In the genomic region with DNA sequence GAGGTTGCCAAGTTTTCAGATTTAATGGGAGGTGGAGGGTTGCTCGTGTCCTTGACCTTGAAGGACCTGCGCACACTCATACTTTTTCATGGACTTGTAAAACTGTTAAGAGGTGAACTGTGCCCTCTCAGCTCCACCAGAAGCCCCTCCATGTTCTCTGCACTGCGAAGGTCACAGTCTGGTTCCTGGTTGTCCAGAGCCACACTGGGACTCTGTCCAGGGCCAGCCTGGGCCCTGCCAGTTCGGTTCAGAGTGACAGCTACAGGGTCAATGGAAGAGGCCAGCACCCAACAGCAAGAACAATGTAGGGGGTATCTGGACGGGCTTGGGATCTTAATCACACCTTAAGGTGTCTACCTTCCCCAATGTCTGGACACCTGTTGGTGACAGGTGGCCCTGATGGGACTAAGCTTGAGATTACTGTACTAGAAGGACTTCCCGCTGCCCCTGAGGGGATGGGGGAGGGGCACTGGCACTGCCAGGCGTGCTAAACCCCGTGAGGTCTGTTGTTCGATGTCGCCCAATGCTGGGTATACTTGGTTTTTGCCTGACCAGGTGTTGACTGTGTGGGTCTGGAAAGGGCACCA, we compare ENCODE assay signal across 9 cellular contexts. TPM values are rescaled to one million over a fixed set of nuclear protein-coding genes. Genes with fewer than 3 reads are reported as not detected.
A peak's percentile ranks its signal among the peaks of the same experiment; 100 is the strongest.
DNase-seq lines count a peak whose midpoint lies in the region; ATAC-seq and TF ChIP-seq lines count a peak whose summit lies in the region.
"Had no signal": no experiment of that assay in that cellular context is flagged by ENCODE, and none has a peak within 500 bp of the region (broad histone marks: within the 10 kb centered on the region; RNA-seq: fewer than 3 reads in every experiment).

No MANE protein-coding gene starts in this region.

- 73% methylated on average over 4 of the region's 10 CpGs for WGBS in right lobe of liver (ENCODE audit: insufficient coverage, low coverage, low lambda C conversion rate, missing lambda C conversion rate)

- H3K4me1 ChIP-seq in NT2/D1 (ENCODE audit: insufficient read depth, insufficient read length) (peaks cover 6% of the 10 kb centered on the region), right lobe of liver (peaks cover 0 to 3% (median 0%) of the 10 kb centered on the region in 4 donors)

- H3K4me1 Mint-ChIP-seq in brain, result peaks cover 49% of the 10 kb centered on the region
- H3K4me1 Mint-ChIP-seq in stimulated activated naive CD8-positive, alpha-beta T cell treated with anti-CD3 and anti-CD28 coated beads, Interleukin-15, amount 100 ng/mL, for 72 hours, result peaks cover 56% of the 10 kb centered on the region

- peak; percentile 11 to 47 (median 30) for ATAC-seq in right lobe of liver
- ATAC-seq in stimulated activated naive CD8-positive, alpha-beta T cell treated with anti-CD3 and anti-CD28 coated beads, Interleukin-15, amount 100 ng/mL, for 72 hours, result no peak

- H3K36me3 Mint-ChIP-seq in brain, result peaks cover 5% of the 10 kb centered on the region

- no peaks in the 10 kb centered on the region for H3K36me3 ChIP-seq in NT2/D1 (ENCODE audit: insufficient read depth, insufficient read length, low read length)
- H3K36me3 ChIP-seq in right lobe of liver, result no peaks in the 10 kb centered on the region

- peak overlapping the region; percentile 44 to 55 (median 53) for H3K27ac ChIP-seq in right lobe of liver

- TF ChIP-seq POLR2A in right lobe of liver (IDR thresholded peaks at IDR 0.05), result no peak

- peak overlapping the region in 3 of 5 experiments; percentile 65 to 97 (median 96) for H3K27ac Mint-ChIP-seq in brain
- peak overlapping the region; percentile 98 to 99 for H3K27ac Mint-ChIP-seq in stimulated activated naive CD8-positive, alpha-beta T cell treated with anti-CD3 and anti-CD28 coated beads, Interleukin-15, amount 100 ng/mL, for 72 hours

- no peak for TF ChIP-seq CTCF in brain (conservative IDR thresholded peaks at IDR 0.05)
- TF ChIP-seq CTCF in right lobe of liver (IDR thresholded peaks at IDR 0.05), result no peak

- peaks cover 8 to 16% (median 15%) of the 10 kb centered on the region in 5 experiments for H3K9me3 Mint-ChIP-seq in brain
- no peaks in the 10 kb centered on the region for H3K9me3 Mint-ChIP-seq in stimulated activated naive CD8-positive, alpha-beta T cell treated with anti-CD3 and anti-CD28 coated beads, Interleukin-15, amount 100 ng/mL, for 72 hours

- H3K4me3 Mint-ChIP-seq in brain, result peak overlapping the region in 3 of 5 experiments; percentile 37 to 77 (median 76)
- peak overlapping the region; percentile 86 to 90 for H3K4me3 Mint-ChIP-seq in stimulated activated naive CD8-positive, alpha-beta T cell treated with anti-CD3 and anti-CD28 coated beads, Interleukin-15, amount 100 ng/mL, for 72 hours

- H3K4me3 ChIP-seq in NT2/D1 (ENCODE audit: insufficient read length, low read depth), result peak overlapping the region; percentile 22
- peak overlapping the region in 2 of 3 donors; percentile 10 to 40 for H3K4me3 ChIP-seq in right lobe of liver

- H3K27me3 Mint-ChIP-seq in brain, result no peaks in the 10 kb centered on the region
- no peaks in the 10 kb centered on the region for H3K27me3 Mint-ChIP-seq in stimulated activated naive CD8-positive, alpha-beta T cell treated with anti-CD3 and anti-CD28 coated beads, Interleukin-15, amount 100 ng/mL, for 72 hours

- H3K9ac ChIP-seq in NT2/D1 (ENCODE audit: insufficient read length, low read depth), result peak overlapping the region; percentile 21

- intact Hi-C loops in right lobe of liver (cut with DNase I), result no loop called here
- intact Hi-C loops in posterior vena cava (cut with DNase I), result loop anchor here in 1 of 2 donors (5.0 kb wide), 1 partner anchor 79 kb away; the partner anchor contains the start of gene ATP1B3

- no peaks in the 10 kb centered on the region; the same call in 1 of the 2 replicates for H3K9me3 ChIP-seq in NT2/D1 (ENCODE audit: insufficient read depth, low read length)
- H3K9me3 ChIP-seq in right lobe of liver, result no peaks in the 10 kb centered on the region

- DNase-seq in NT2/D1 (ENCODE audit: low read depth, low spot score) (no peak), right lobe of liver (no peak), posterior vena cava (ENCODE audit: low spot score) (no peak), NCI-H2029 (lab: John Stamatoyannopoulos, UW) (no peak), inferior parietal cortex (ENCODE audit: extremely low spot score) (no peak)
- peak in 1 of 2 donors; percentile 17 for DNase-seq in stimulated activated naive CD8-positive, alpha-beta T cell treated with anti-CD3 and anti-CD28 coated beads, Interleukin-15, amount 100 ng/mL, for 72 hours
- DNase-seq: cerebellar nuclear complex, NCI-H526 had no signal

- peaks cover 17% of the 10 kb centered on the region for H3K27me3 ChIP-seq in NT2/D1 (ENCODE audit: insufficient read depth, insufficient read length)
- no peaks in the 10 kb centered on the region for H3K27me3 ChIP-seq in right lobe of liver

RNA-seq across cellular contexts. Expression of gene GRK7, which starts 34.7 kb away (rescaled TPM):
- not detected for polyA plus RNA-seq in brain (ENCODE audit: insufficient read depth, low read depth, low replicate concordance)
- total RNA-seq in right lobe of liver (under 1 TPM in 1 of 6 experiments, not detected in 5; 0.06 TPM), posterior vena cava (under 1 TPM in 1 of 2 donors, not detected in 1; 0.14 TPM)

RNA-seq across cellular contexts. Expression of gene RNF7, which starts 59.8 kb away (rescaled TPM):
- 43.2 TPM for polyA plus RNA-seq in brain (ENCODE audit: insufficient read depth, low read depth, low replicate concordance)
- total RNA-seq in right lobe of liver (10 to 100 TPM; 31.0 to 41.1 (median 34.2) TPM), posterior vena cava (10 to 100 TPM; 62.4 to 73.6 TPM)
